Comparison of ENCODE assay signal across 2 cellular contexts in genomic region chr2:189274412-189274811, GRCh38.
TF ChIP-seq lines count a peak whose summit lies in the region.

No MANE protein-coding gene starts in this region.

TF ChIP-seq in SK-N-SH, 30 proteins besides CTCF, POLR2A, EP300 and RAD21 (continued from another document):
- TF ChIP-seq SIN3A (IDR thresholded peaks at IDR 0.05; ENCODE audit: borderline replicate concordance, low read depth, low read length) (no peak), TEAD4 (IDR thresholded peaks at IDR 0.05; ENCODE audit: borderline replicate concordance, insufficient read depth) (no peak), JUND (IDR thresholded peaks at IDR 0.05) (no peak), MXI1 (IDR thresholded peaks at IDR 0.05; ENCODE audit: low read depth, low read length) (no peak), MEF2A (IDR thresholded peaks at IDR 0.05; ENCODE audit: borderline replicate concordance, low read depth) (no peak), SMC3 (IDR thresholded peaks at IDR 0.05; ENCODE audit: low read depth, low read length) (no peak), TCF12 (IDR thresholded peaks at IDR 0.05) (no peak), IRF3 (IDR thresholded peaks at IDR 0.05; ENCODE audit: low read depth, low read length) (no peak), ZBTB33 (IDR thresholded peaks at IDR 0.05; ENCODE audit: borderline replicate concordance, low read depth) (no peak), GATA2 (CRISPR knock-in tag; IDR thresholded peaks at IDR 0.05) (no peak), NRF1 (IDR thresholded peaks at IDR 0.05; ENCODE audit: low read depth, low read length) (no peak)
- TF ChIP-seq, protein P1, sequence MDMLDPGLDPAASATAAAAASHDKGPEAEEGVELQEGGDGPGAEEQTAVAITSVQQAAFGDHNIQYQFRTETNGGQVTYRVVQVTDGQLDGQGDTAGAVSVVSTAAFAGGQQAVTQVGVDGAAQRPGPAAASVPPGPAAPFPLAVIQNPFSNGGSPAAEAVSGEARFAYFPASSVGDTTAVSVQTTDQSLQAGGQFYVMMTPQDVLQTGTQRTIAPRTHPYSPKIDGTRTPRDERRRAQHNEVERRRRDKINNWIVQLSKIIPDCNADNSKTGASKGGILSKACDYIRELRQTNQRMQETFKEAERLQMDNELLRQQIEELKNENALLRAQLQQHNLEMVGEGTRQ (IDR thresholded peaks at IDR 0.05; ENCODE audit: borderline replicate concordance, low read depth, low read length) = no peak

TF ChIP-seq in GM23338, 12 proteins besides CTCF, POLR2A, EP300 and RAD21 (continued from another document):
- TF ChIP-seq, protein P2, sequence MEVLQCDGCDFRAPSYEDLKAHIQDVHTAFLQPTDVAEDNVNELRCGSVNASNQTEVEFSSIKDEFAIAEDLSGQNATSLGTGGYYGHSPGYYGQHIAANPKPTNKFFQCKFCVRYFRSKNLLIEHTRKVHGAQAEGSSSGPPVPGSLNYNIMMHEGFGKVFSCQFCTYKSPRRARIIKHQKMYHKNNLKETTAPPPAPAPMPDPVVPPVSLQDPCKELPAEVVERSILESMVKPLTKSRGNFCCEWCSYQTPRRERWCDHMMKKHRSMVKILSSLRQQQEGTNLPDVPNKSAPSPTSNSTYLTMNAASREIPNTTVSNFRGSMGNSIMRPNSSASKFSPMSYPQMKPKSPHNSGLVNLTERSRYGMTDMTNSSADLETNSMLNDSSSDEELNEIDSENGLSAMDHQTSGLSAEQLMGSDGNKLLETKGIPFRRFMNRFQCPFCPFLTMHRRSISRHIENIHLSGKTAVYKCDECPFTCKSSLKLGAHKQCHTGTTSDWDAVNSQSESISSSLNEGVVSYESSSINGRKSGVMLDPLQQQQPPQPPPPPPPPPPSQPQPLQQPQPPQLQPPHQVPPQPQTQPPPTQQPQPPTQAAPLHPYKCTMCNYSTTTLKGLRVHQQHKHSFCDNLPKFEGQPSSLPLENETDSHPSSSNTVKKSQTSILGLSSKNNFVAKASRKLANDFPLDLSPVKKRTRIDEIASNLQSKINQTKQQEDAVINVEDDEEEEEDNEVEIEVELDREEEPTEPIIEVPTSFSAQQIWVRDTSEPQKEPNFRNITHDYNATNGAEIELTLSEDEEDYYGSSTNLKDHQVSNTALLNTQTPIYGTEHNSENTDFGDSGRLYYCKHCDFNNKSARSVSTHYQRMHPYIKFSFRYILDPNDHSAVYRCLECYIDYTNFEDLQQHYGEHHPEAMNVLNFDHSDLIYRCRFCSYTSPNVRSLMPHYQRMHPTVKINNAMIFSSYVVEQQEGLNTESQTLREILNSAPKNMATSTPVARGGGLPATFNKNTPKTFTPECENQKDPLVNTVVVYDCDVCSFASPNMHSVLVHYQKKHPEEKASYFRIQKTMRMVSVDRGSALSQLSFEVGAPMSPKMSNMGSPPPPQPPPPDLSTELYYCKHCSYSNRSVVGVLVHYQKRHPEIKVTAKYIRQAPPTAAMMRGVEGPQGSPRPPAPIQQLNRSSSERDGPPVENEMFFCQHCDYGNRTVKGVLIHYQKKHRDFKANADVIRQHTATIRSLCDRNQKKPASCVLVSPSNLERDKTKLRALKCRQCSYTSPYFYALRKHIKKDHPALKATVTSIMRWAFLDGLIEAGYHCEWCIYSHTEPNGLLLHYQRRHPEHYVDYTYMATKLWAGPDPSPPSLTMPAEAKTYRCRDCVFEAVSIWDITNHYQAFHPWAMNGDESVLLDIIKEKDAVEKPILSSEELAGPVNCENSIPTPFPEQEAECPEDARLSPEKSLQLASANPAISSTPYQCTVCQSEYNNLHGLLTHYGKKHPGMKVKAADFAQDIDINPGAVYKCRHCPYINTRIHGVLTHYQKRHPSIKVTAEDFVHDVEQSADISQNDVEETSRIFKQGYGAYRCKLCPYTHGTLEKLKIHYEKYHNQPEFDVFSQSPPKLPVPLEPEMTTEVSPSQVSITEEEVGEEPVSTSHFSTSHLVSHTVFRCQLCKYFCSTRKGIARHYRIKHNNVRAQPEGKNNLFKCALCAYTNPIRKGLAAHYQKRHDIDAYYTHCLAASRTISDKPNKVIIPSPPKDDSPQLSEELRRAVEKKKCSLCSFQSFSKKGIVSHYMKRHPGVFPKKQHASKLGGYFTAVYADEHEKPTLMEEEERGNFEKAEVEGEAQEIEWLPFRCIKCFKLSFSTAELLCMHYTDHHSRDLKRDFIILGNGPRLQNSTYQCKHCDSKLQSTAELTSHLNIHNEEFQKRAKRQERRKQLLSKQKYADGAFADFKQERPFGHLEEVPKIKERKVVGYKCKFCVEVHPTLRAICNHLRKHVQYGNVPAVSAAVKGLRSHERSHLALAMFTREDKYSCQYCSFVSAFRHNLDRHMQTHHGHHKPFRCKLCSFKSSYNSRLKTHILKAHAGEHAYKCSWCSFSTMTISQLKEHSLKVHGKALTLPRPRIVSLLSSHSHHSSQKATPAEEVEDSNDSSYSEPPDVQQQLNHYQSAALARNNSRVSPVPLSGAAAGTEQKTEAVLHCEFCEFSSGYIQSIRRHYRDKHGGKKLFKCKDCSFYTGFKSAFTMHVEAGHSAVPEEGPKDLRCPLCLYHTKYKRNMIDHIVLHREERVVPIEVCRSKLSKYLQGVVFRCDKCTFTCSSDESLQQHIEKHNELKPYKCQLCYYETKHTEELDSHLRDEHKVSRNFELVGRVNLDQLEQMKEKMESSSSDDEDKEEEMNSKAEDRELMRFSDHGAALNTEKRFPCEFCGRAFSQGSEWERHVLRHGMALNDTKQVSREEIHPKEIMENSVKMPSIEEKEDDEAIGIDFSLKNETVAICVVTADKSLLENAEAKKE (CRISPR knock-in tag; IDR thresholded peaks at IDR 0.05) = no peak
